Comparison of ENCODE assay signal across 22 cellular contexts in the genomic region with DNA sequence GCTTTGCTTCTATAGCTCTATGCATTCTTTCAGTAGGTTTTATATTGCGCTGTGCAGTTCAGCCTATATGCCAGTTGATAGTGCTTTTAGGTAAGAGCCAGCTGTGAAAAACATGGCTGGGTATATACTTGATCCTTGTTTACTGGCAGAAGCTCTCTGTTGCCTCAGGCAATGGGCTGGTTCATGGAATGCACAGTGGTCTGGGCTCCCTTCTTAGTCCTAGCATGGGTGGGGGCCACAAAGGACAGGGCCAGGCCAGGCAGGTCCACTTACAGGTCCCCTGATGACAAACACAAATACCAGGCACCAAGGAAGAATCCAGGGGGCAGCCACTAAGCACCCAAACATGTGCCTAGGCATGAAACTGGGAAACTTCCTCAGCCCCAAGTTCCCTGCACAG.
A peak's percentile ranks its signal among the peaks of the same experiment; 100 is the strongest.
DNase-seq lines count a peak whose midpoint lies in the region; ATAC-seq and TF ChIP-seq lines count a peak whose summit lies in the region.
"Had no signal": no experiment of that assay in that cellular context is flagged by ENCODE, and none has a peak within 500 bp of the region (broad histone marks: within the 10 kb centered on the region; RNA-seq: fewer than 3 reads in every experiment).

No MANE protein-coding gene starts in this region.

- H3K79me1 ChIP-seq in mesenchymal stem cell (replicated peaks; ENCODE audit: low read length, poor library complexity, severe bottlenecking) = no peaks in the 10 kb centered on the region

- H3K4me1 Mint-ChIP-seq in endodermal cell = peaks cover 13% of the 10 kb centered on the region
- H3K4me1 Mint-ChIP-seq: CD4-positive, alpha-beta memory T cell; CD4-positive, CD25-positive, alpha-beta regulatory T cell; CD8-positive, alpha-beta memory T cell had no signal

- H3K4me1 ChIP-seq in endodermal cell (ENCODE audit: control insufficient read depth, insufficient read depth, low read length) = no peaks in the 10 kb centered on the region
- H3K4me1 ChIP-seq in mesenchymal stem cell (ENCODE audit: control insufficient read depth, insufficient read depth, low read depth, low read length) = no peaks in the 10 kb centered on the region
- H3K4me1 ChIP-seq: BLaER1 had no signal

- no peak for ATAC-seq in omental fat pad (ENCODE audit: low FRiP score)

- H3K9me3 Mint-ChIP-seq in endodermal cell = peaks cover 25% of the 10 kb centered on the region

- no peak overlapping the region for H3K27ac Mint-ChIP-seq in endodermal cell
- H3K27ac Mint-ChIP-seq: CD14-positive monocyte; CD4-positive, alpha-beta memory T cell; CD4-positive, CD25-positive, alpha-beta regulatory T cell; CD8-positive, alpha-beta memory T cell had no signal

- H2BK5ac ChIP-seq in mesenchymal stem cell (ENCODE audit: low read depth, low read length, poor library complexity, severe bottlenecking) = no peak overlapping the region

- peak overlapping the region; percentile 19 for H2BK15ac ChIP-seq in mesenchymal stem cell (ENCODE audit: low read depth, poor library complexity, severe bottlenecking)

- peak overlapping the region; percentile 32 for H3K4me3 ChIP-seq in endodermal cell (ENCODE audit: low read length)
- no peak overlapping the region for H3K4me3 ChIP-seq in mesenchymal stem cell (ENCODE audit: insufficient read depth in 1 of 2, low read depth in 1 of 2, low read length in 2 of 2)
- H3K4me3 ChIP-seq: BLaER1 had no signal

- no peaks in the 10 kb centered on the region for H3K36me3 ChIP-seq in endodermal cell (ENCODE audit: control insufficient read depth, insufficient read depth, low read length)
- no peaks in the 10 kb centered on the region for H3K36me3 ChIP-seq in mesenchymal stem cell (ENCODE audit: control insufficient read depth in 1 of 2, insufficient read depth in 2 of 2, low read depth in 1 of 2, low read length in 2 of 2)
- H3K36me3 ChIP-seq: BLaER1 had no signal

- H3K23ac ChIP-seq in mesenchymal stem cell (ENCODE audit: low read length in 2 of 2) = no peak overlapping the region

- H3K4me3 Mint-ChIP-seq in endodermal cell = no peak overlapping the region
- H3K4me3 Mint-ChIP-seq: CD14-positive monocyte; CD4-positive, alpha-beta memory T cell; CD4-positive, CD25-positive, alpha-beta regulatory T cell; CD8-positive, alpha-beta memory T cell had no signal

- H3K9me3 ChIP-seq in endodermal cell (ENCODE audit: control insufficient read depth, low read length) (peaks cover 31% of the 10 kb centered on the region), mesenchymal stem cell (ENCODE audit: control insufficient read depth, low read length) (peaks cover 8% of the 10 kb centered on the region)

- no peaks in the 10 kb centered on the region for H3K27me3 Mint-ChIP-seq in endodermal cell (ENCODE audit: insufficient read depth)
- H3K27me3 Mint-ChIP-seq: CD4-positive, CD25-positive, alpha-beta regulatory T cell had no signal

- WGBS in endodermal cell (ENCODE audit: insufficient coverage in 1 of 2, insufficient read length in 1 of 2), 2 experiments = 90 to 100% methylated on average over 1 of the region's 1 CpG
- WGBS in mesenchymal stem cell = 100% methylated on average over 1 of the region's 1 CpG

- H3K14ac ChIP-seq in mesenchymal stem cell (ENCODE audit: low read length in 2 of 2) = no peak overlapping the region

- TF ChIP-seq CTCF in endodermal cell (conservative IDR thresholded peaks at IDR 0.05) (no peak), omental fat pad (IDR thresholded peaks at IDR 0.05) (no peak)

- H2AFZ ChIP-seq in mesenchymal stem cell (ENCODE audit: low read depth, low read length) = no peak overlapping the region

- H4K8ac ChIP-seq in mesenchymal stem cell (ENCODE audit: low read length) = no peak overlapping the region

- H3K27me3 ChIP-seq in endodermal cell (ENCODE audit: control insufficient read depth, insufficient read depth, low read length, poor library complexity, severe bottlenecking) = no peaks in the 10 kb centered on the region
- H3K27me3 ChIP-seq in mesenchymal stem cell (ENCODE audit: control insufficient read depth in 1 of 2, insufficient read depth in 1 of 2, low read length in 2 of 2) = peaks cover 0 to 8% of the 10 kb centered on the region in 2 experiments
- H3K27me3 ChIP-seq: BE2C, BLaER1 had no signal

- no peak overlapping the region for H3K18ac ChIP-seq in mesenchymal stem cell (ENCODE audit: low read depth in 1 of 2, low read length in 2 of 2)

- H3K4me2 ChIP-seq in mesenchymal stem cell (ENCODE audit: low read length, poor library complexity, severe bottlenecking) = no peak overlapping the region
- H3K4me2 ChIP-seq: BLaER1 had no signal

- no peak overlapping the region for H2BK12ac ChIP-seq in mesenchymal stem cell (ENCODE audit: low read length in 2 of 2)

- peak; percentile 78 for DNase-seq in ELF-1 (ENCODE audit: low read depth, low spot score)
- DNase-seq in endodermal cell = no peak
- DNase-seq in mesenchymal stem cell = no peak
- no peak for DNase-seq in NCI-H510A treated with DMSO at 0.1 percent for 48 hours (lab: John Stamatoyannopoulos, UW)
- DNase-seq in omental fat pad (ENCODE audit: low spot score) = no peak
- DNase-seq: 8988T; ACHN; BE2C; C1 segment of cervical spinal cord; CD4-positive, alpha-beta memory T cell; CD4-positive, CD25-positive, alpha-beta regulatory T cell; CD8-positive, alpha-beta memory T cell; COR-L47; DMS 273 treated with DMSO at 0.1 percent for 48 hours; DMS153; DMS53; DMS79; DND-41; EL; GF-D8 had no signal

- H3K27ac ChIP-seq in endodermal cell (ENCODE audit: low read depth, low read length) = no peak overlapping the region
- H3K27ac ChIP-seq in mesenchymal stem cell (ENCODE audit: low read length, poor library complexity, severe bottlenecking) = no peak overlapping the region
- H3K27ac ChIP-seq: BLaER1 had no signal

- H2BK120ac ChIP-seq in mesenchymal stem cell (ENCODE audit: low read depth, low read length) = no peak overlapping the region

- H3K9ac ChIP-seq in endodermal cell (ENCODE audit: extremely low read depth, low read length, poor library complexity, severe bottlenecking) (no peak overlapping the region), mesenchymal stem cell (ENCODE audit: low read length) (no peak overlapping the region)
- H3K9ac ChIP-seq: BLaER1 had no signal

- no peak overlapping the region for H3K4ac ChIP-seq in mesenchymal stem cell (ENCODE audit: low read depth in 1 of 2, low read length in 2 of 2)

- peaks cover 2% of the 10 kb centered on the region for H3K36me3 Mint-ChIP-seq in endodermal cell (ENCODE audit: low read depth)
- H3K36me3 Mint-ChIP-seq: CD4-positive, alpha-beta memory T cell; CD4-positive, CD25-positive, alpha-beta regulatory T cell; CD8-positive, alpha-beta memory T cell had no signal

- H4K91ac ChIP-seq in mesenchymal stem cell (ENCODE audit: low read length) = no peak overlapping the region

- no peak overlapping the region for H2AK5ac ChIP-seq in mesenchymal stem cell (ENCODE audit: low read length, severe bottlenecking)
